ENCODE assay signal across 8 cellular contexts in the genomic region with DNA sequence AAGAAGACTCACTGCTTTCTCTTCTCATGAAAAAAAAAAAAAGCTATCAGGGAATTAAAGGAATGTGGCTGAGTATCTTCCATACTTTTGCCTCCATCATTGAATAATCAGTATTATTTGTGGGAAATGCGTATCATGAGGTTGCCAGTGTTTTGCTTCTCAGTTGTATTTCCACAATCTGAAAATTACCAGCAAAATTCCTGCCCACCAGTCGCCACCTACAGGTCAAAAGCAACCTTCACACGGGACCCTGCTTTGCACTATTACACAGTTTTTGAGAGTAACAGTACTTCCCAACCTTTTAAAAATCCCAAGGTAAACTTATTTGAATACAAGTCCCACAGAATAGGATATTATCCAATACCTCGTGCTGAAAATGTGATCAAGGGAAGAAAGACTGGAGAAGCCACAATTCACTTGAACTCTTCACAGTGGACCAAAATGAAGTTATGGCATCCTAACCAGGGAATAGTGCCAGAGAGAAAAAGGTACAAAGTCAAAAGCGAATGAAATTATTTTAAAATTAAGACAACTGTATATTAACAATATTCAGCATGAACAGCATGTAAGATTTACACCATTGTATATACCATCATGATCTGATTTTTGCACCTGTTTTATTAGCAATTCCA.
DNase-seq lines count a peak whose midpoint lies in the region; ATAC-seq and TF ChIP-seq lines count a peak whose summit lies in the region.

No MANE protein-coding gene starts in this region.

- in situ Hi-C loops in astrocyte of the spinal cord (cut with HindIII; ENCODE audit: low sequenced_read_pairs) = no loop called here

- no peak for ATAC-seq in HG03521 (IDR thresholded peaks at IDR 0.05; ENCODE audit: unreplicated experiment)

- DNase-seq in AG04449 (ENCODE audit: low read depth, low spot score) (no peak), ELF-1 (ENCODE audit: low read depth, low spot score) (peak; percentile 13), NAMALWA (ENCODE audit: low spot score) (peak; percentile 38), astrocyte of the spinal cord (ENCODE audit: low read depth, low spot score) (peak; percentile 8), left kidney (ENCODE audit: low read depth, low spot score) (peak; percentile 26), NCI-H226 (no peak)
- no peak for DNase-seq in activated CD8-positive, alpha-beta memory T cell treated with anti-CD3 and anti-CD28 coated beads, Interleukin-2, amount 50 U/mL, for 48 hours

- CTCF ChIA-PET in AG04449 (lab: Yijun Ruan, JAX) = interaction anchor here (0.8 to 1.6 kb wide), 8 partner anchors 8 to 148 kb away, joined by 3 to 12 read pairs (median 5); no protein-coding TSS in a partner anchor

- TF ChIP-seq CTCF in AG04449 (IDR thresholded peaks at IDR 0.05; ENCODE audit: insufficient read depth, low read length, missing control alignments) (peak; percentile 57), astrocyte of the spinal cord (IDR thresholded peaks at IDR 0.05; ENCODE audit: low read depth, low read length) (peak; percentile 81)

- H3K4me3 ChIP-seq in AG04449 (ENCODE audit: low read depth, low read length) = no peak overlapping the region
- no peak overlapping the region for H3K4me3 ChIP-seq in astrocyte of the spinal cord (ENCODE audit: low read depth, low read length)

- POLR2A ChIA-PET in AG04449 (lab: Yijun Ruan, JAX) = no interaction called here

Comparison
In these comparisons a context has a peak if more than half of its experiments do, and no peak if none do; other contexts are left out.
1. DNase-seq: peak in ELF-1 (single experiment), NAMALWA (single experiment), astrocyte of the spinal cord (single experiment) and left kidney (single experiment); none in AG04449 (single experiment), NCI-H226 (single experiment) and activated CD8-positive, alpha-beta memory T cell treated with anti-CD3 and anti-CD28 coated beads, Interleukin-2, amount 50 U/mL, for 48 hours (single experiment).